ENCODE assay signal across 1 cellular context in the genomic region with DNA sequence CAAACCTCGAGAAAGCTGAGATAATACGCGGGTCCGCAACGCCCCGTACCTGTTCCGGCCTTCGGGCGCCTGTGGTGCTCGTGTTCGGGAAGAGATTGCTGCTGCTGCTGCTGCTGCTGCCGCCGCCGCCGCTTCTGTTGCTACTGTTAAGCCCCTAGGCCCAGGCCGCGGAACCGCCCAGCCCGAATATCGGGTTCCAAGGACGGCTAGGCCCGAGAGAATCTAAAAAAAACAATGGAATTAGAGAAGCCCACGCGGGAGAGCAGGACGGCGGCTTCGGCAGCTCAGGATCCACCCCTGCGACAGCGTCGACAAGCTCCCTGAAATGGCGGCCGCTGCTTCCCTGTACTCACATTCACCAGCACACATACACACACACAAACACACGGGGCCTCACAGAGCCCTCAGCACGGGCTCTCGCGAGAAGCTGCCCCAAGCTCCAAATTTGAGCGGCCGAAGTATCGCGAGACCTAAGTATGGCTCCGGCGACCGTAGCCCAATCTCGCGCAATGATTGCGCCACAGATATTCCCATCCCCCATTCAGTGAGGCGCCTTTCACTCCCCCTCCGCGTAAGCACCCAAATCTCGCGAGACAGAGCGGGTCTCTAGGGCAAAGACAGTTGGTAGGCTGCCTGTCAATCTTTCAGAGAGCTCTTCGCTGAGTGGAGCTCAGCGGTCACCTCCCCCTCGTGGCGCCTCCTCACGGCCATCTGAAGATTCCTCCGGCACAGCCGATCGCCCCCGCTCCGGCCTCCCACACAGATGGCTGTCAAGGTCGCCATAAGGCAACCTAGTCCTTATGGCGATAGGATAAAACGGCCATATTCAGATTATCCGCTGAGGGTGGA.
TF ChIP-seq lines count a peak whose summit lies in the region.

A gene (minus strand): TSS at position 369 of the 849 bp plus-strand sequence. CDS start 1,386 bp downstream, outside the sequence.

TF ChIP-seq in K562, 482 proteins besides CTCF, POLR2A, EP300 and RAD21 (continued from another document and continues in another):
- TF ChIP-seq POLR2AphosphoS5 (IDR thresholded peaks at IDR 0.05; ENCODE audit: control insufficient read depth, insufficient read depth, low read depth, low read length) (peak; percentile 94), XRCC4 (IDR thresholded peaks at IDR 0.05; ENCODE audit: extremely low read depth, insufficient read depth, insufficient read length) (no peak), CAMTA2 (CRISPR knock-in tag; conservative IDR thresholded peaks at IDR 0.05) (no peak), MAZ (CRISPR knock-in tag; conservative IDR thresholded peaks at IDR 0.05 in 1 of 2, IDR thresholded peaks at IDR 0.05 in 1 of 2) (peak; percentile 82 to 92), GTF2E2 (tag; IDR thresholded peaks at IDR 0.05) (peak; percentile 93), FUS (optimal IDR thresholded peaks at IDR 0.05; ENCODE audit: low read depth, low read length) (no peak), CTBP1 (IDR thresholded peaks at IDR 0.05; ENCODE audit: borderline replicate concordance) (0 out of 2 replicates have a peak, but pooled peaks have one; percentile 17), HDAC3 (IDR thresholded peaks at IDR 0.05; ENCODE audit: borderline replicate concordance, partially characterized antibody) (peak; percentile 95), ZNF507 (tag; conservative IDR thresholded peaks at IDR 0.05) (no peak), ZFX (CRISPR knock-in tag; IDR thresholded peaks at IDR 0.05) (peak; percentile 99), ETV6 (IDR thresholded peaks at IDR 0.05; ENCODE audit: borderline replicate concordance in 1 of 2, low read depth in 2 of 2, low read length in 1 of 2) (0 out of 4 replicates have a peak, but pooled peaks of 1 of the 2 experiments have one; percentile 16), ETV6 (CRISPR knock-in tag; IDR thresholded peaks at IDR 0.05; ENCODE audit: borderline replicate concordance) (no peak), ZNF23 (CRISPR knock-in tag; IDR thresholded peaks at IDR 0.05) (no peak), CBX1 (IDR thresholded peaks at IDR 0.05; ENCODE audit: low read depth) (peak; percentile 89), MAFK (IDR thresholded peaks at IDR 0.05; ENCODE audit: low read length) (no peak), ARHGAP35 (IDR thresholded peaks at IDR 0.05; ENCODE audit: partially characterized antibody) (peak; percentile 100), ZBTB7A (IDR thresholded peaks at IDR 0.05; ENCODE audit: borderline replicate concordance, control insufficient read depth, low read depth, low read length) (0 out of 2 replicates have a peak, but pooled peaks have one; percentile 27), MCM7 (IDR thresholded peaks at IDR 0.05) (no peak), TSC22D4 (tag; IDR thresholded peaks at IDR 0.05) (no peak), ZNF408 (CRISPR knock-in tag; IDR thresholded peaks at IDR 0.05; ENCODE audit: low read depth) (no peak), RBM34 (IDR thresholded peaks at IDR 0.05; ENCODE audit: borderline replicate concordance, insufficient read depth, low read length) (no peak), BRF1 (IDR thresholded peaks at IDR 0.05; ENCODE audit: borderline replicate concordance, extremely low read depth, insufficient read length) (no peak), TEAD4 (IDR thresholded peaks at IDR 0.05; ENCODE audit: low read length) (peak; percentile 73), TEAD4 (CRISPR knock-in tag; IDR thresholded peaks at IDR 0.05; ENCODE audit: borderline replicate concordance) (no peak), TARDBP (IDR thresholded peaks at IDR 0.05) (no peak), TEAD1 (CRISPR knock-in tag; IDR thresholded peaks at IDR 0.05) (peak in 1 of 2 experiments; percentile 89; a peak in 2 of 4 replicates)
- TF ChIP-seq, protein P1, sequence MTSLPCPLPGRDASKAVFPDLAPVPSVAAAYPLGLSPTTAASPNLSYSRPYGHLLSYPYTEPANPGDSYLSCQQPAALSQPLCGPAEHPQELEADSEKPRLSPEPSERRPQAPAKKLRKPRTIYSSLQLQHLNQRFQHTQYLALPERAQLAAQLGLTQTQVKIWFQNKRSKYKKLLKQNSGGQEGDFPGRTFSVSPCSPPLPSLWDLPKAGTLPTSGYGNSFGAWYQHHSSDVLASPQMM (CRISPR knock-in tag; IDR thresholded peaks at IDR 0.05), result no peak
- TF ChIP-seq, protein P2, sequence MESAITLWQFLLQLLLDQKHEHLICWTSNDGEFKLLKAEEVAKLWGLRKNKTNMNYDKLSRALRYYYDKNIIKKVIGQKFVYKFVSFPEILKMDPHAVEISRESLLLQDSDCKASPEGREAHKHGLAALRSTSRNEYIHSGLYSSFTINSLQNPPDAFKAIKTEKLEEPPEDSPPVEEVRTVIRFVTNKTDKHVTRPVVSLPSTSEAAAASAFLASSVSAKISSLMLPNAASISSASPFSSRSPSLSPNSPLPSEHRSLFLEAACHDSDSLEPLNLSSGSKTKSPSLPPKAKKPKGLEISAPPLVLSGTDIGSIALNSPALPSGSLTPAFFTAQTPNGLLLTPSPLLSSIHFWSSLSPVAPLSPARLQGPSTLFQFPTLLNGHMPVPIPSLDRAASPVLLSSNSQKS (CRISPR knock-in tag; IDR thresholded peaks at IDR 0.05), result no peak
- TF ChIP-seq, protein P3, sequence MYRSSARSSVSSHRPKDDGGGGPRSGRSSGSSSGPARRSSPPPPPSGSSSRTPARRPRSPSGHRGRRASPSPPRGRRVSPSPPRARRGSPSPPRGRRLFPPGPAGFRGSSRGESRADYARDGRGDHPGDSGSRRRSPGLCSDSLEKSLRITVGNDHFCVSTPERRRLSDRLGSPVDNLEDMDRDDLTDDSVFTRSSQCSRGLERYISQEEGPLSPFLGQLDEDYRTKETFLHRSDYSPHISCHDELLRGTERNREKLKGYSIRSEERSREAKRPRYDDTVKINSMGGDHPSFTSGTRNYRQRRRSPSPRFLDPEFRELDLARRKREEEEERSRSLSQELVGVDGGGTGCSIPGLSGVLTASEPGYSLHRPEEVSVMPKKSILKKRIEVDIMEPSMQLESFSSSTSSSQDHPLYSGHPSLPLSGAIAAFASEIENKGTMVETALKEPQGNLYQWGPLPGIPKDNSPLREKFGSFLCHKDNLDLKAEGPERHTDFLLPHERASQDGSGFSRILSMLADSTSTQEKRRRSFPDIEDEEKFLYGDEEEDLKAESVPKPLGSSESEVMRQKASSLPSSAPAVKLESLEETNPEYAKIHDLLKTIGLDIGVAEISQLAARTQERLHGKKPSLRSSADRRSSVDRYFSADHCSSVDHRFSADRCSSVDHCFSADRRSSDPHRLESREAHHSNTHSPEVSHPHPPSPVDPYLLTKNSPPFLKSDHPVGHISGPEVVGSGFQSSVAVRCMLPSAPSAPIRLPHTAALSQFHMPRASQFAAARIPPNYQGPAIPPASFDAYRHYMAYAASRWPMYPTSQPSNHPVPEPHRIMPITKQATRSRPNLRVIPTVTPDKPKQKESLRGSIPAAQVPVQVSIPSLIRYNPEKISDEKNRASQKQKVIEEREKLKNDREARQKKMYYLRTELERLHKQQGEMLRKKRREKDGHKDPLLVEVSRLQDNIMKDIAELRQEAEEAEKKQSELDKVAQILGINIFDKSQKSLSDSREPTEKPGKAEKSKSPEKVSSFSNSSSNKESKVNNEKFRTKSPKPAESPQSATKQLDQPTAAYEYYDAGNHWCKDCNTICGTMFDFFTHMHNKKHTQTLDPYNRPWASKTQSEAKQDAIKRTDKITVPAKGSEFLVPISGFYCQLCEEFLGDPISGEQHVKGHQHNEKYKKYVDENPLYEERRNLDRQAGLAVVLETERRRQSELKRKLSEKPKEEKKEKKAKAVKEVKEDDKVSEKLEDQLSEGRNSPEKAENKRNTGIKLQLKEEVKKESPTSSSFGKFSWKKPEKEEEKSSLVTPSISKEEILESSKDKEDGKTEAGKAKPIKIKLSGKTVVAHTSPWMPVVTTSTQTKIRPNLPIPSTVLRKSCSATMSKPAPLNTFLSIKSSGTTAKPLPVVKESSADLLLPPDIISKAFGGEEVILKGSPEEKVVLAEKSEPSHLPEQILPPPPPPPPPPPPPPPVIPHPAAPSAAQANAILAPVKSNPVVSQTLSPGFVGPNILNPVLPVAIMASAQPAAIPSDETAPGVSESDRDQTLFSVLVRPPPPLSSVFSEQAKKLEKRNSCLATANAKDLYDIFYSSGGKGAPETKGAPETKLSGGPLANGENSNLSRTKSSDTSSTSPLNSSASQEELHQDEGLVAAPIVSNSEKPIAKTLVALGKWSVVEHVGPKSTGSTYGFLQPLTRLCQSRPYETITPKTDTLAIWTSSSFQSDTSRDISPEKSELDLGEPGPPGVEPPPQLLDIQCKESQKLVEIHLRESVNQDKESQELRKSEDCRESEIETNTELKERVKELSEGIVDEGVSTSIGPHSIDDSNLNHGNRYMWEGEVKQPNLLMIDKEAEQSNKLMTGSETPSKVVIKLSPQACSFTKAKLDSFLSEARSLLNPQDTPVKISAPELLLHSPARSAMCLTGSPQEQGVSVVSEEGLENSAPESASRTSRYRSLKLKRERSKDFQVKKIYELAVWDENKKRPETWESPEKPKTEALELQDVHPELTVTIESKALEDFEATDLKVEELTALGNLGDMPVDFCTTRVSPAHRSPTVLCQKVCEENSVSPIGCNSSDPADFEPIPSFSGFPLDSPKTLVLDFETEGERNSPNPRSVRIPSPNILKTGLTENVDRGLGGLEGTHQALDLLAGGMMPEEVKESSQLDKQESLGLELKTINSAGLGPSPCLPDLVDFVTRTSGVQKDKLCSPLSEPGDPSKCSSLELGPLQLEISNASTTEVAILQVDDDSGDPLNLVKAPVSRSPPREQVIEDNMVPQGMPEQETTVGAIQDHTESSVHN (IDR thresholded peaks at IDR 0.05; ENCODE audit: borderline replicate concordance in 1 of 2, low read depth in 1 of 2), result no peak; a peak in 2 of 4 replicates
- TF ChIP-seq, protein P4, sequence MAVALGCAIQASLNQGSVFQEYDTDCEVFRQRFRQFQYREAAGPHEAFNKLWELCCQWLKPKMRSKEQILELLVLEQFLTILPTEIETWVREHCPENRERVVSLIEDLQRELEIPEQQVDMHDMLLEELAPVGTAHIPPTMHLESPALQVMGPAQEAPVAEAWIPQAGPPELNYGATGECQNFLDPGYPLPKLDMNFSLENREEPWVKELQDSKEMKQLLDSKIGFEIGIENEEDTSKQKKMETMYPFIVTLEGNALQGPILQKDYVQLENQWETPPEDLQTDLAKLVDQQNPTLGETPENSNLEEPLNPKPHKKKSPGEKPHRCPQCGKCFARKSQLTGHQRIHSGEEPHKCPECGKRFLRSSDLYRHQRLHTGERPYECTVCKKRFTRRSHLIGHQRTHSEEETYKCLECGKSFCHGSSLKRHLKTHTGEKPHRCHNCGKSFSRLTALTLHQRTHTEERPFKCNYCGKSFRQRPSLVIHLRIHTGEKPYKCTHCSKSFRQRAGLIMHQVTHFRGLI (CRISPR knock-in tag; IDR thresholded peaks at IDR 0.05), result no peak
- TF ChIP-seq, protein P5, sequence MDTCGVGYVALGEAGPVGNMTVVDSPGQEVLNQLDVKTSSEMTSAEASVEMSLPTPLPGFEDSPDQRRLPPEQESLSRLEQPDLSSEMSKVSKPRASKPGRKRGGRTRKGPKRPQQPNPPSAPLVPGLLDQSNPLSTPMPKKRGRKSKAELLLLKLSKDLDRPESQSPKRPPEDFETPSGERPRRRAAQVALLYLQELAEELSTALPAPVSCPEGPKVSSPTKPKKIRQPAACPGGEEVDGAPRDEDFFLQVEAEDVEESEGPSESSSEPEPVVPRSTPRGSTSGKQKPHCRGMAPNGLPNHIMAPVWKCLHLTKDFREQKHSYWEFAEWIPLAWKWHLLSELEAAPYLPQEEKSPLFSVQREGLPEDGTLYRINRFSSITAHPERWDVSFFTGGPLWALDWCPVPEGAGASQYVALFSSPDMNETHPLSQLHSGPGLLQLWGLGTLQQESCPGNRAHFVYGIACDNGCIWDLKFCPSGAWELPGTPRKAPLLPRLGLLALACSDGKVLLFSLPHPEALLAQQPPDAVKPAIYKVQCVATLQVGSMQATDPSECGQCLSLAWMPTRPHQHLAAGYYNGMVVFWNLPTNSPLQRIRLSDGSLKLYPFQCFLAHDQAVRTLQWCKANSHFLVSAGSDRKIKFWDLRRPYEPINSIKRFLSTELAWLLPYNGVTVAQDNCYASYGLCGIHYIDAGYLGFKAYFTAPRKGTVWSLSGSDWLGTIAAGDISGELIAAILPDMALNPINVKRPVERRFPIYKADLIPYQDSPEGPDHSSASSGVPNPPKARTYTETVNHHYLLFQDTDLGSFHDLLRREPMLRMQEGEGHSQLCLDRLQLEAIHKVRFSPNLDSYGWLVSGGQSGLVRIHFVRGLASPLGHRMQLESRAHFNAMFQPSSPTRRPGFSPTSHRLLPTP (IDR thresholded peaks at IDR 0.05; ENCODE audit: borderline replicate concordance, extremely low read depth, insufficient read length), result no peak
- TF ChIP-seq, protein P6, sequence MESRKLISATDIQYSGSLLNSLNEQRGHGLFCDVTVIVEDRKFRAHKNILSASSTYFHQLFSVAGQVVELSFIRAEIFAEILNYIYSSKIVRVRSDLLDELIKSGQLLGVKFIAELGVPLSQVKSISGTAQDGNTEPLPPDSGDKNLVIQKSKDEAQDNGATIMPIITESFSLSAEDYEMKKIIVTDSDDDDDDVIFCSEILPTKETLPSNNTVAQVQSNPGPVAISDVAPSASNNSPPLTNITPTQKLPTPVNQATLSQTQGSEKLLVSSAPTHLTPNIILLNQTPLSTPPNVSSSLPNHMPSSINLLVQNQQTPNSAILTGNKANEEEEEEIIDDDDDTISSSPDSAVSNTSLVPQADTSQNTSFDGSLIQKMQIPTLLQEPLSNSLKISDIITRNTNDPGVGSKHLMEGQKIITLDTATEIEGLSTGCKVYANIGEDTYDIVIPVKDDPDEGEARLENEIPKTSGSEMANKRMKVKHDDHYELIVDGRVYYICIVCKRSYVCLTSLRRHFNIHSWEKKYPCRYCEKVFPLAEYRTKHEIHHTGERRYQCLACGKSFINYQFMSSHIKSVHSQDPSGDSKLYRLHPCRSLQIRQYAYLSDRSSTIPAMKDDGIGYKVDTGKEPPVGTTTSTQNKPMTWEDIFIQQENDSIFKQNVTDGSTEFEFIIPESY (CRISPR knock-in tag; IDR thresholded peaks at IDR 0.05), result no peak
- TF ChIP-seq, protein P7, sequence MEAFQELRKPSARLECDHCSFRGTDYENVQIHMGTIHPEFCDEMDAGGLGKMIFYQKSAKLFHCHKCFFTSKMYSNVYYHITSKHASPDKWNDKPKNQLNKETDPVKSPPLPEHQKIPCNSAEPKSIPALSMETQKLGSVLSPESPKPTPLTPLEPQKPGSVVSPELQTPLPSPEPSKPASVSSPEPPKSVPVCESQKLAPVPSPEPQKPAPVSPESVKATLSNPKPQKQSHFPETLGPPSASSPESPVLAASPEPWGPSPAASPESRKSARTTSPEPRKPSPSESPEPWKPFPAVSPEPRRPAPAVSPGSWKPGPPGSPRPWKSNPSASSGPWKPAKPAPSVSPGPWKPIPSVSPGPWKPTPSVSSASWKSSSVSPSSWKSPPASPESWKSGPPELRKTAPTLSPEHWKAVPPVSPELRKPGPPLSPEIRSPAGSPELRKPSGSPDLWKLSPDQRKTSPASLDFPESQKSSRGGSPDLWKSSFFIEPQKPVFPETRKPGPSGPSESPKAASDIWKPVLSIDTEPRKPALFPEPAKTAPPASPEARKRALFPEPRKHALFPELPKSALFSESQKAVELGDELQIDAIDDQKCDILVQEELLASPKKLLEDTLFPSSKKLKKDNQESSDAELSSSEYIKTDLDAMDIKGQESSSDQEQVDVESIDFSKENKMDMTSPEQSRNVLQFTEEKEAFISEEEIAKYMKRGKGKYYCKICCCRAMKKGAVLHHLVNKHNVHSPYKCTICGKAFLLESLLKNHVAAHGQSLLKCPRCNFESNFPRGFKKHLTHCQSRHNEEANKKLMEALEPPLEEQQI (IDR thresholded peaks at IDR 0.05), result no peak
- TF ChIP-seq, protein P8, sequence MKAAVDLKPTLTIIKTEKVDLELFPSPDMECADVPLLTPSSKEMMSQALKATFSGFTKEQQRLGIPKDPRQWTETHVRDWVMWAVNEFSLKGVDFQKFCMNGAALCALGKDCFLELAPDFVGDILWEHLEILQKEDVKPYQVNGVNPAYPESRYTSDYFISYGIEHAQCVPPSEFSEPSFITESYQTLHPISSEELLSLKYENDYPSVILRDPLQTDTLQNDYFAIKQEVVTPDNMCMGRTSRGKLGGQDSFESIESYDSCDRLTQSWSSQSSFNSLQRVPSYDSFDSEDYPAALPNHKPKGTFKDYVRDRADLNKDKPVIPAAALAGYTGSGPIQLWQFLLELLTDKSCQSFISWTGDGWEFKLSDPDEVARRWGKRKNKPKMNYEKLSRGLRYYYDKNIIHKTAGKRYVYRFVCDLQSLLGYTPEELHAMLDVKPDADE (conservative IDR thresholded peaks at IDR 0.05; ENCODE audit: control insufficient read depth, low read depth, low read length), result peak; percentile 25; the same call in 1 of the 2 replicates
